ENCODE assay signal across 9 cellular contexts in genomic region chr17:38464251-38464722, GRCh38. TPM values are rescaled to one million over a fixed set of nuclear protein-coding genes. Genes with fewer than 3 reads are reported as not detected.
A peak's percentile ranks its signal among the peaks of the same experiment; 100 is the strongest.
DNase-seq lines count a peak whose midpoint lies in the region; ATAC-seq, FAIRE-seq and TF ChIP-seq lines count a peak whose summit lies in the region.
"Had no signal": no experiment of that assay in that cellular context is flagged by ENCODE, and none has a peak within 500 bp of the region (broad histone marks: within the 10 kb centered on the region; RNA-seq: fewer than 3 reads in every experiment).

No MANE protein-coding gene starts in this region.

- TF ChIP-seq POLR2A in GM12892 (IDR thresholded peaks at IDR 0.05; ENCODE audit: low read depth, low read length) (no peak), K562 (conservative IDR thresholded peaks at IDR 0.05) (no peak)

- H3K27me3 ChIP-seq in K562 (ENCODE audit: control insufficient read depth in 2 of 2, insufficient read depth in 2 of 2, low read length in 2 of 2) (peaks cover 0 to 28% of the 10 kb centered on the region in 2 experiments; a peak in 2 of 5 replicates), skeletal muscle satellite cell (ENCODE audit: control insufficient read depth, insufficient read depth, low read length) (no peaks in the 10 kb centered on the region), small intestine (ENCODE audit: control insufficient read depth in 2 of 2, insufficient read depth in 2 of 2, low read length in 2 of 2) (no peaks in the 10 kb centered on the region)

- no peaks in the 10 kb centered on the region for H3K36me3 ChIP-seq in K562 (ENCODE audit: control insufficient read depth, insufficient read depth, low read length)
- peaks cover 63% of the 10 kb centered on the region for H3K36me3 ChIP-seq in skeletal muscle satellite cell (ENCODE audit: insufficient read depth, low read length)
- H3K36me3 ChIP-seq in small intestine (ENCODE audit: control insufficient read depth in 2 of 2, insufficient read depth in 2 of 2, low read length in 2 of 2), result peaks cover 0 to 3% of the 10 kb centered on the region in 2 donors

- 58% methylated on average over 7 of the region's 9 CpGs for WGBS in K562 (ENCODE audit: insufficient coverage, low coverage, missing lambda C conversion rate)
- 60 to 70% (median 67%) methylated on average over 9 of the region's 9 CpGs for WGBS in small intestine, 3 donors

- no peaks in the 10 kb centered on the region for H3K9me1 ChIP-seq in K562 (ENCODE audit: control insufficient read depth, insufficient read depth, low read length)

- intact Hi-C loops in K562 (cut with micrococcal nuclease), result no loop called here

- no peak; the same call in 2 of the 3 replicates for ATAC-seq in K562
- ATAC-seq in activated CD8-positive, alpha-beta T cell treated with anti-CD3 and anti-CD28 coated beads, Interleukin-2, amount 10 ng/mL, durations not matched to agents 7 days and 5 days, result no peak

- H3K27ac ChIP-seq in K562 (ENCODE audit: extremely low read depth, low read depth, low read length) (no peak overlapping the region), small intestine (ENCODE audit: low read depth in 1 of 2, low read length in 1 of 2) (peak overlapping the region in 1 of 2 donors; percentile 86)

- H2AFZ ChIP-seq in K562 (ENCODE audit: low read depth, low read length), result 0 out of 2 replicates have a peak overlapping the region, but pooled peaks have one; percentile 21

- no peaks in the 10 kb centered on the region for H3K79me2 ChIP-seq in K562 (ENCODE audit: control insufficient read depth, insufficient read depth, low read length)

- CTCF ChIA-PET in K562 (lab: Yijun Ruan, JAX; ENCODE audit: low intra/inter-chr PET ratio), result no interaction called here
- CTCF ChIA-PET in activated CD8-positive, alpha-beta T cell treated with anti-CD3 and anti-CD28 coated beads, Interleukin-2, amount 10 ng/mL, durations not matched to agents 7 days and 5 days (lab: Charles Lee), result no interaction called here

- H3K4me2 ChIP-seq in K562 (ENCODE audit: insufficient read depth, low read length) (0 out of 2 replicates have a peak overlapping the region, but pooled peaks have one; percentile 59), skeletal muscle satellite cell (ENCODE audit: low read length) (peak overlapping the region; percentile 87)

- no peak overlapping the region for H3K4me3 Mint-ChIP-seq in activated CD8-positive, alpha-beta T cell treated with anti-CD3 and anti-CD28 coated beads, Interleukin-2, amount 10 ng/mL, durations not matched to agents 7 days and 5 days

- no peaks in the 10 kb centered on the region for H3K36me3 Mint-ChIP-seq in activated CD8-positive, alpha-beta T cell treated with anti-CD3 and anti-CD28 coated beads, Interleukin-2, amount 10 ng/mL, durations not matched to agents 7 days and 5 days (ENCODE audit: low read depth)

- H3K9me3 Mint-ChIP-seq in activated CD8-positive, alpha-beta T cell treated with anti-CD3 and anti-CD28 coated beads, Interleukin-2, amount 10 ng/mL, durations not matched to agents 7 days and 5 days (ENCODE audit: insufficient read depth), result no peaks in the 10 kb centered on the region

- no peak for TF ChIP-seq RAD21 in K562 (CRISPR knock-in tag; conservative IDR thresholded peaks at IDR 0.05 in 1 of 2, IDR thresholded peaks at IDR 0.05 in 1 of 2)

- TF ChIP-seq CTCF in K562 (IDR thresholded peaks at IDR 0.05 in 2 of 3, conservative IDR thresholded peaks at IDR 0.05 in 1 of 3; ENCODE audit: insufficient read depth in 2 of 3, low read depth in 1 of 3, low read length in 3 of 3), result no peak

- in situ Hi-C loops in K562 (cut with MboI), result no loop called here

- H3K27ac Mint-ChIP-seq in activated CD8-positive, alpha-beta T cell treated with anti-CD3 and anti-CD28 coated beads, Interleukin-2, amount 10 ng/mL, durations not matched to agents 7 days and 5 days, result no peak overlapping the region

- H3K9ac ChIP-seq in K562 (ENCODE audit: insufficient read depth in 1 of 2, low read depth in 2 of 2, low read length in 2 of 2) (peak overlapping the region in 1 of 2 experiments; percentile 78; a peak in 2 of 4 replicates), skeletal muscle satellite cell (ENCODE audit: low read depth, low read length) (peak overlapping the region; percentile 88)

- FAIRE-seq in GM12892 (lab: Jason Lieb, UNC), result no peak
- FAIRE-seq in K562 (lab: Jason Lieb, UNC), result no peak
- no peak for FAIRE-seq in small intestine (lab: Jason Lieb, UNC)
- FAIRE-seq: TTC549 had no signal

- TF ChIP-seq EP300 in K562 (IDR thresholded peaks at IDR 0.05; ENCODE audit: low read length), result no peak

- peaks cover 21 to 64% of the 10 kb centered on the region in 2 experiments; a peak in 4 of 5 replicates for H3K4me1 ChIP-seq in K562 (replicated peaks in 1 of 2; ENCODE audit: control insufficient read depth in 2 of 2, insufficient read depth in 2 of 2, low read length in 2 of 2)
- H3K4me1 ChIP-seq in skeletal muscle satellite cell (ENCODE audit: control insufficient read depth, insufficient read depth, low read length), result peaks cover 56% of the 10 kb centered on the region
- no peaks in the 10 kb centered on the region for H3K4me1 ChIP-seq in small intestine (ENCODE audit: control insufficient read depth in 2 of 2, insufficient read depth in 1 of 2, low read depth in 1 of 2, low read length in 1 of 2)

- peaks cover 3% of the 10 kb centered on the region for H3K27me3 Mint-ChIP-seq in activated CD8-positive, alpha-beta T cell treated with anti-CD3 and anti-CD28 coated beads, Interleukin-2, amount 10 ng/mL, durations not matched to agents 7 days and 5 days (ENCODE audit: low read depth)

- H3K9me3 ChIP-seq in K562 (replicated peaks; ENCODE audit: control insufficient read depth, insufficient read depth, low read depth, low read length) (no peaks in the 10 kb centered on the region), skeletal muscle satellite cell (replicated peaks; ENCODE audit: low read length) (no peaks in the 10 kb centered on the region), small intestine (ENCODE audit: control insufficient read depth, low read depth) (no peaks in the 10 kb centered on the region)

- no peaks in the 10 kb centered on the region for H3K4me1 Mint-ChIP-seq in activated CD8-positive, alpha-beta T cell treated with anti-CD3 and anti-CD28 coated beads, Interleukin-2, amount 10 ng/mL, durations not matched to agents 7 days and 5 days (ENCODE audit: low read depth)

- H4K20me1 ChIP-seq in K562 (replicated peaks; ENCODE audit: control insufficient read depth, insufficient read depth, low read length), result 0 out of 2 replicates have a peak, but pooled peaks cover 2% of the 10 kb centered on the region

- H3K4me3 ChIP-seq in K562 (no peak overlapping the region), skeletal muscle satellite cell (ENCODE audit: low read length) (peak overlapping the region; percentile 58), small intestine (ENCODE audit: low read depth in 1 of 2, low read length in 2 of 2) (no peak overlapping the region)

- POLR2A ChIA-PET in K562 (lab: Yijun Ruan, JAX), result interaction anchor here (0.6 kb wide), 1 partner anchor 316 kb away, joined by 3 read pairs; no protein-coding TSS in a partner anchor
- POLR2A ChIA-PET in activated CD8-positive, alpha-beta T cell treated with anti-CD3 and anti-CD28 coated beads, Interleukin-2, amount 10 ng/mL, durations not matched to agents 7 days and 5 days (lab: Charles Lee), result no interaction called here

- BruUV-seq in K562 (replicated peaks; lab: Mats Ljungman, UMichigan), result no TSS peak

- peak; percentile 14 for DNase-seq in GM12892 (ENCODE audit: insufficient read length)
- peak in 1 of 4 experiments; percentile 6 for DNase-seq in K562 (ENCODE audit: extremely low read depth in 1 of 4, low spot score in 3 of 4)
- peak; percentile 69 for DNase-seq in hepatic stellate cell (ENCODE audit: low spot score)
- no peak for DNase-seq in NCI-H2081 treated with DMSO at 0.1 percent for 48 hours (lab: John Stamatoyannopoulos, UW)
- no peak for DNase-seq in small intestine
- no peak for DNase-seq in NCI-H226
- no peak for DNase-seq in activated CD8-positive, alpha-beta T cell treated with anti-CD3 and anti-CD28 coated beads, Interleukin-2, amount 10 ng/mL, durations not matched to agents 7 days and 5 days

TF ChIP-seq in K562, 482 proteins besides CTCF, POLR2A, EP300 and RAD21 (continues in another document):
- TF ChIP-seq TSC22D4 (tag; IDR thresholded peaks at IDR 0.05), result no peak

RNA-seq across cellular contexts. Expression of gene ARHGAP23, which starts 36.0 kb away (rescaled TPM):
- 4.2 TPM for polyA plus RNA-seq in GM12892 (2012; ENCODE audit: missing spikeins)
- 5.4 and 10.3 TPM in 2 replicates for total RNA-seq in K562 (2011; cell fraction: chromatin; rRNA removed; ENCODE audit: low replicate concordance)
- total RNA-seq in K562 (2011; cell fraction: nucleolus; rRNA removed), result 3.6 and 6.0 TPM in 2 replicates
- 4.4 and 6.6 TPM in 2 replicates for total RNA-seq in K562 (2011; cell fraction: nucleoplasm; rRNA removed)
- 0.33 and 0.86 TPM in 2 replicates for total RNA-seq in K562 (2014; rRNA removed)
- 0.06 and 0.25 TPM in 2 replicates for total RNA-seq in K562 (2014; rRNA removed; fragmentation: Illumina TruSeq; extraction: Trizol)
- 0.29 and 0.57 TPM in 2 replicates for total RNA-seq in K562 (2015; rRNA removed; fragmentation: Illumina TruSeq; extraction: Trizol)
- total RNA-seq in K562 (2021), result 1.4 and 2.7 TPM in 2 replicates
- 0.12 and 0.71 TPM in 2 replicates for polyA plus RNA-seq in K562 (2011; rRNA removed)
- polyA plus RNA-seq in K562 (2011; cell fraction: cytosol; rRNA removed), result 0.10 and 1.00 TPM in 2 replicates
- polyA plus RNA-seq in K562 (2011; cell fraction: nucleus; rRNA removed), result 0.80 and 2.2 TPM in 2 replicates
- 0.52 and 0.68 TPM in 2 replicates for polyA plus RNA-seq in K562 (2012)
- 0.68 and 0.70 TPM in 2 replicates for polyA plus RNA-seq in K562 (2014; fragmentation: Illumina TruSeq; extraction: Trizol)
- under 1 TPM; 0.01 to 0.03 TPM for polyA plus RNA-seq in K562 (2014; fragmentation: Nextera tagmentation; extraction: Ambion mirVana)
- 0.69 and 1.6 TPM in 2 replicates for polyA plus RNA-seq in K562 (2014; rRNA removed)
- polyA minus RNA-seq in K562 (2011; rRNA and poly(A)+ RNA removed), result 0.24 and 1.6 TPM in 2 replicates
- 0.18 and 1.4 TPM in 2 replicates for polyA minus RNA-seq in K562 (2011; cell fraction: cytosol; rRNA and poly(A)+ RNA removed)
- 1.7 and 3.0 TPM in 2 replicates for polyA minus RNA-seq in K562 (2011; cell fraction: nucleus; rRNA and poly(A)+ RNA removed)
- 16.6 and 18.5 TPM in 2 replicates for total RNA-seq in skeletal muscle satellite cell (2012; rRNA removed)
- 10 to 100 TPM in 1 of 3 donors, 1 to 10 TPM in 1, under 1 TPM in 1; 0.89 to 10.4 (median 1.1) TPM for polyA plus RNA-seq in small intestine
- total RNA-seq in activated CD8-positive, alpha-beta T cell treated with anti-CD3 and anti-CD28 coated beads, Interleukin-2, amount 10 ng/mL, durations not matched to agents 7 days and 5 days, result under 1 TPM; 0.24 to 0.47 TPM

Comparison
In these comparisons a context has a peak if more than half of its experiments do, and no peak if none do; other contexts are left out.
1. DNase-seq: peak in GM12892 (single experiment) and hepatic stellate cell (single experiment); none in NCI-H2081 treated with DMSO at 0.1 percent for 48 hours (single experiment), small intestine (single experiment), NCI-H226 (single experiment) and activated CD8-positive, alpha-beta T cell treated with anti-CD3 and anti-CD28 coated beads, Interleukin-2, amount 10 ng/mL, durations not matched to agents 7 days and 5 days (single experiment).